Comparison of ENCODE assay signal across 20 cellular contexts in the genomic region with DNA sequence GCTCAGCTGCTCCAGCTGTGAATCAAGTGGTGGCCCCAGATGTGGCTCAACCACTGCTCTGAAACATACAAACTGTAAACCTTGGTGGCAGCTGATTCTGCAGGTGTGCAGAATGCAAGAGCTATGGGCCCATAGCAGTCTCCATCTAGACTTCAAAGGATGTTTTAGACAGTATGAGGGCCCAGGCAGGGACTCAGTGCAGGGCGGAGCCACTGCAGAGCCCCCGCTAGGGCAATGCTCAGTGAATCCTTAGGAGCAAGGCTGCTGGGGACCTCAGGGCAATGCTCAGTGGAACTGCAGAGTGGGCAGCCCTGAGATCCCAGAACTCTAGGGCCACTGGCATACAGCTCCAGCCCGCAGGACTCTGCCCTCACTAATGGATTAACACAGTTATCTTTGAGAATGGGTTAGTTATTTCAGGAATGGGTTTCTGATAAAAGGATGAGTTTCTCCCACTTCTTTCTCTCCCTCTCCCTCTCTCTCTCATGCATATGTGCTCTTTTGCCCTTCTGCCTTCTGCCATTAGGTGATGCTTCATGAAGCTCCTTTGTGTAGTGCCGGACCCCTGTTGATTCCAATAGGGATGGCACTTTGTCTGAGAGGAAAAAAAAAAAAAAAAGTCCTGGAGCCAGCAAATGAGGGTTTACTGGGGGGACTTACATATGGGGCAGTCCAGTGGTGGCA.
"Had no signal": no experiment of that assay in that cellular context is flagged by ENCODE, and none has a peak within 500 bp of the region (broad histone marks: within the 10 kb centered on the region; RNA-seq: fewer than 3 reads in every experiment).

No MANE protein-coding gene starts in this region.

- H3K4me1 ChIP-seq: right lobe of liver, upper lobe of left lung, uterus had no signal

- H3K27ac ChIP-seq: dorsolateral prefrontal cortex, ovary, right lobe of liver, thoracic aorta, tibial nerve, upper lobe of left lung, uterus had no signal

- H3K36me3 ChIP-seq: ovary, right lobe of liver, thoracic aorta, tibial nerve, upper lobe of left lung, uterus had no signal

- H3K4me3 Mint-ChIP-seq: memory B cell; naive B cell; natural killer cell treated with Interleukin-12 subunit alpha and Interleukin-12 subunit beta and Interleukin-15 and Interleukin-18, amount 100 ng/mL, for 72 hours; neural crest cell; stimulated activated naive B cell treated with anti-CD40 and anti-IgM and Interleukin-4, amounts not matched to agents 10 μg/mL and 1 μg/mL and 100 μg/mL, for 72 hours; stimulated activated naive CD8-positive, alpha-beta T cell treated with anti-CD3 and anti-CD28 coated beads, Interleukin-15, Interleukin-2, amounts not matched to agents 100 ng/mL and 50 ng/mL, for 24 hours had no signal

- H3K27ac Mint-ChIP-seq: memory B cell; natural killer cell treated with Interleukin-12 subunit alpha and Interleukin-12 subunit beta and Interleukin-15 and Interleukin-18, amount 100 ng/mL, for 72 hours; stimulated activated naive B cell treated with anti-CD40 and anti-IgM and Interleukin-4, amounts not matched to agents 10 μg/mL and 1 μg/mL and 100 μg/mL, for 72 hours; stimulated activated naive CD8-positive, alpha-beta T cell treated with anti-CD3 and anti-CD28 coated beads, Interleukin-15, Interleukin-2, amounts not matched to agents 100 ng/mL and 50 ng/mL, for 24 hours had no signal

- H3K4me3 ChIP-seq: dorsolateral prefrontal cortex, lung, ovary, right lobe of liver, thoracic aorta, tibial nerve, upper lobe of left lung, uterus had no signal

- H3K27me3 ChIP-seq: dorsolateral prefrontal cortex, ovary, right lobe of liver, tibial nerve, upper lobe of left lung, uterus had no signal

- H3K9me3 ChIP-seq: ovary, right lobe of liver, thoracic aorta, tibial nerve, upper lobe of left lung, uterus had no signal

- DNase-seq: dorsolateral prefrontal cortex; effector CD4-positive, alpha-beta T cell; hypothalamus; naive B cell; nucleus accumbens; ovary; right lobe of liver; small intestine; stimulated activated CD4-positive, alpha-beta T cell treated with anti-CD3 and anti-CD28 coated beads, Interleukin-15, amount 100 ng/mL, for 24 hours; stimulated activated CD4-positive, alpha-beta T cell treated with anti-CD3 and anti-CD28 coated beads, Interleukin-2, amount 100 ng/mL, for 48 hours; stimulated activated naive B cell treated with anti-CD40 and anti-IgM and Interleukin-4, amounts not matched to agents 10 μg/mL and 1 μg/mL and 100 μg/mL, for 72 hours; upper lobe of left lung; uterus had no signal
